ENCODE assay signal across 9 cellular contexts in genomic region chr5:73170522-73170921, GRCh38. TPM values are rescaled to one million over a fixed set of nuclear protein-coding genes. Genes with fewer than 3 reads are reported as not detected.
DNase-seq lines count a peak whose midpoint lies in the region; ATAC-seq, FAIRE-seq and TF ChIP-seq lines count a peak whose summit lies in the region.
"Had no signal": no experiment of that assay in that cellular context is flagged by ENCODE, and none has a peak within 500 bp of the region (broad histone marks: within the 10 kb centered on the region; RNA-seq: fewer than 3 reads in every experiment).

No MANE protein-coding gene starts in this region.

- no peak overlapping the region for H3K9ac ChIP-seq in DND-41 (ENCODE audit: low read depth, low read length)
- no peak overlapping the region for H3K9ac ChIP-seq in keratinocyte (ENCODE audit: control insufficient read depth, extremely low read depth, insufficient read depth, low read length)

- H3K9me1 ChIP-seq in keratinocyte (ENCODE audit: control insufficient read depth, extremely low read depth, insufficient read depth, low read length), result no peaks in the 10 kb centered on the region

- DNase-seq in DND-41 (peak; percentile 13), keratinocyte (ENCODE audit: low read depth, low spot score) (peak; percentile 11), amniotic stem cell (lab: John Stamatoyannopoulos, UW) (no peak), NCI-H510A (lab: John Stamatoyannopoulos, UW) (no peak), middle frontal gyrus (ENCODE audit: extremely low spot score, low spot score) (no peak), AG20443 (ENCODE audit: low spot score) (no peak)
- DNase-seq in activated CD4-positive, alpha-beta memory T cell treated with anti-CD3 and anti-CD28 coated beads, Interleukin-2, amount 10 ng/mL, durations not matched to agents 7 days and 5 days, result peak; percentile 22
- DNase-seq: activated CD4-positive, CD25-positive, alpha-beta regulatory T cell had no signal

- no peaks in the 10 kb centered on the region for H3K4me1 ChIP-seq in DND-41 (ENCODE audit: insufficient read depth, low read length)
- H3K4me1 ChIP-seq in HEK293 (ENCODE audit: control insufficient read depth, insufficient read depth, low read length), result no peaks in the 10 kb centered on the region
- no peaks in the 10 kb centered on the region for H3K4me1 ChIP-seq in keratinocyte (ENCODE audit: control insufficient read depth, extremely low read depth, insufficient read depth, low read length)

- H3K9me3 Mint-ChIP-seq in activated CD4-positive, alpha-beta memory T cell treated with anti-CD3 and anti-CD28 coated beads, Interleukin-2, amount 10 ng/mL, durations not matched to agents 7 days and 5 days, result no peaks in the 10 kb centered on the region

- no peaks in the 10 kb centered on the region for H3K36me3 ChIP-seq in DND-41 (ENCODE audit: insufficient read depth, low read length)
- H3K36me3 ChIP-seq in HEK293 (ENCODE audit: control insufficient read depth in 2 of 2, insufficient read depth in 1 of 2, low read length in 2 of 2), result no peaks in the 10 kb centered on the region
- no peaks in the 10 kb centered on the region for H3K36me3 ChIP-seq in keratinocyte (ENCODE audit: control insufficient read depth in 2 of 2, extremely low read depth in 1 of 2, insufficient read depth in 2 of 2, low read length in 2 of 2)

- H3K4me1 Mint-ChIP-seq in activated CD4-positive, alpha-beta memory T cell treated with anti-CD3 and anti-CD28 coated beads, Interleukin-2, amount 10 ng/mL, durations not matched to agents 7 days and 5 days, result no peaks in the 10 kb centered on the region

- no peak overlapping the region for H2AFZ ChIP-seq in DND-41 (ENCODE audit: low read depth, low read length)
- H2AFZ ChIP-seq in keratinocyte (ENCODE audit: control insufficient read depth, low read length), result no peak overlapping the region

- H3K4me3 ChIP-seq in DND-41 (ENCODE audit: low read depth in 1 of 2, low read length in 2 of 2) (no peak overlapping the region), HEK293 (ENCODE audit: low read depth, low read length) (no peak overlapping the region), keratinocyte (ENCODE audit: control insufficient read depth in 2 of 3, extremely low read depth in 1 of 3, insufficient read depth in 2 of 3, low read depth in 1 of 3, low read length in 3 of 3) (no peak overlapping the region)

- H4K20me1 ChIP-seq in DND-41 (ENCODE audit: insufficient read depth, low read length) (no peaks in the 10 kb centered on the region), keratinocyte (ENCODE audit: control insufficient read depth, extremely low read depth, insufficient read depth, low read length) (no peaks in the 10 kb centered on the region)

- FAIRE-seq in keratinocyte (lab: Jason Lieb, UNC), result peak; percentile 51

- TF ChIP-seq CTCF in DND-41 (IDR thresholded peaks at IDR 0.05; ENCODE audit: borderline replicate concordance, extremely low read depth, low read length, poor library complexity, severe bottlenecking) (peak; percentile 61), HEK293 (tag by site-specific recombination; IDR thresholded peaks at IDR 0.05) (no peak), keratinocyte (optimal IDR thresholded peaks at IDR 0.05 in 1 of 3, IDR thresholded peaks at IDR 0.05 in 1 of 3, conservative IDR thresholded peaks at IDR 0.05 in 1 of 3; ENCODE audit: extremely low read depth in 1 of 3, insufficient read depth in 2 of 3, low read length in 3 of 3) (peak; percentile 57 to 75 (median 58))

- no peaks in the 10 kb centered on the region for H3K79me2 ChIP-seq in DND-41 (ENCODE audit: insufficient read depth, low read length)
- H3K79me2 ChIP-seq in keratinocyte (ENCODE audit: control insufficient read depth, insufficient read depth, low read length), result no peaks in the 10 kb centered on the region

- H3K27ac Mint-ChIP-seq in activated CD4-positive, alpha-beta memory T cell treated with anti-CD3 and anti-CD28 coated beads, Interleukin-2, amount 10 ng/mL, durations not matched to agents 7 days and 5 days, result no peak overlapping the region

- H3K36me3 Mint-ChIP-seq in activated CD4-positive, alpha-beta memory T cell treated with anti-CD3 and anti-CD28 coated beads, Interleukin-2, amount 10 ng/mL, durations not matched to agents 7 days and 5 days (ENCODE audit: low read depth), result no peaks in the 10 kb centered on the region

- ATAC-seq in DND-41 (ENCODE audit: insufficient read depth, low read depth), result peak; percentile 29; the same call in 1 of the 3 replicates

- H3K4me3 Mint-ChIP-seq in activated CD4-positive, alpha-beta memory T cell treated with anti-CD3 and anti-CD28 coated beads, Interleukin-2, amount 10 ng/mL, durations not matched to agents 7 days and 5 days, result no peak overlapping the region

- H3K4me2 ChIP-seq in DND-41 (ENCODE audit: insufficient read depth, low read length) (no peak overlapping the region), keratinocyte (ENCODE audit: control insufficient read depth, extremely low read depth, insufficient read depth, low read depth, low read length) (no peak overlapping the region)

- CTCF ChIA-PET in HEK293 (lab: Yijun Ruan, JAX), result interaction anchor here (0.6 to 2.8 kb wide), 20 partner anchors 9 to 226 kb away, joined by 3 to 18 read pairs (median 4); no protein-coding TSS in a partner anchor
- CTCF ChIA-PET in activated CD4-positive, alpha-beta memory T cell treated with anti-CD3 and anti-CD28 coated beads, Interleukin-2, amount 10 ng/mL, durations not matched to agents 7 days and 5 days (lab: Charles Lee), result interaction anchor here (0.8 to 1.5 kb wide), 8 partner anchors 10 to 395 kb away, joined by 3 to 6 read pairs (median 3); partner anchors contain the start of gene UTP15

- no peaks in the 10 kb centered on the region for H3K9me3 ChIP-seq in DND-41 (ENCODE audit: insufficient read depth, low read length, severe bottlenecking)
- H3K9me3 ChIP-seq in HEK293 (ENCODE audit: control insufficient read depth, insufficient read depth, low read depth, low read length), result no peaks in the 10 kb centered on the region
- H3K9me3 ChIP-seq in keratinocyte (ENCODE audit: control insufficient read depth, low read depth, low read length), result no peaks in the 10 kb centered on the region

- H3K27me3 Mint-ChIP-seq in activated CD4-positive, alpha-beta memory T cell treated with anti-CD3 and anti-CD28 coated beads, Interleukin-2, amount 10 ng/mL, durations not matched to agents 7 days and 5 days, result peaks cover 76% of the 10 kb centered on the region

- H3K27me3 ChIP-seq in DND-41 (ENCODE audit: insufficient read depth, low read length, poor library complexity) (peaks cover 17% of the 10 kb centered on the region), keratinocyte (ENCODE audit: control insufficient read depth, extremely low read depth, insufficient read depth, low read length) (peaks cover 20% of the 10 kb centered on the region)

- H3K27ac ChIP-seq in DND-41 (ENCODE audit: low read length) (no peak overlapping the region), HEK293 (ENCODE audit: extremely low read depth, low read depth, low read length) (no peak overlapping the region), keratinocyte (ENCODE audit: control insufficient read depth, insufficient read depth, low read length) (no peak overlapping the region)

- dilution Hi-C loops in keratinocyte (cut with MboI; ENCODE audit: extremely low pct_ligation_motif_present, low sequenced_read_pairs), result no loop called here

- POLR2A ChIA-PET in HEK293 (lab: Yijun Ruan, JAX), result no interaction called here
- POLR2A ChIA-PET in activated CD4-positive, alpha-beta memory T cell treated with anti-CD3 and anti-CD28 coated beads, Interleukin-2, amount 10 ng/mL, durations not matched to agents 7 days and 5 days (lab: Charles Lee), result interaction anchor here (0.5 to 0.8 kb wide), 2 partner anchors 42 to 203 kb away, joined by 3 read pairs; no protein-coding TSS in a partner anchor

TF ChIP-seq in HEK293, 187 proteins besides CTCF, POLR2A, EP300 and RAD21 (continues in another document):
- peak; percentile 37; the same call in 1 of the 2 replicates for TF ChIP-seq PRDM4 (tag by site-specific recombination; IDR thresholded peaks at IDR 0.05)

RNA-seq across cellular contexts. Expression of gene TMEM174, which starts 2.5 kb away (rescaled TPM):
- not detected for total RNA-seq in activated CD4-positive, alpha-beta memory T cell treated with anti-CD3 and anti-CD28 coated beads, Interleukin-2, amount 10 ng/mL, durations not matched to agents 7 days and 5 days
- polyA plus RNA-seq in keratinocyte, result not detected in 3 replicates
- not detected for polyA plus RNA-seq in keratinocyte (2011; ENCODE audit: low read depth)
- polyA plus RNA-seq in keratinocyte (2011; cell fraction: cytosol; rRNA removed), result not detected in 2 replicates
- not detected in 2 replicates for polyA plus RNA-seq in keratinocyte (2011; cell fraction: nucleus; rRNA removed)
- not detected in 2 replicates for polyA plus RNA-seq in keratinocyte (2012; ENCODE audit: low replicate concordance)
- not detected in 3 replicates for polyA minus RNA-seq in keratinocyte
- not detected for polyA minus RNA-seq in keratinocyte (2011; cell fraction: cytosol; rRNA and poly(A)+ RNA removed)
- not detected in 2 replicates for polyA minus RNA-seq in keratinocyte (2011; cell fraction: nucleus; rRNA and poly(A)+ RNA removed)

RNA-seq across cellular contexts. Expression of gene TMEM171, which starts 50.1 kb away (rescaled TPM):
- total RNA-seq in activated CD4-positive, alpha-beta memory T cell treated with anti-CD3 and anti-CD28 coated beads, Interleukin-2, amount 10 ng/mL, durations not matched to agents 7 days and 5 days, result not detected
- polyA plus RNA-seq in keratinocyte, result 8.7 to 10.3 TPM (median 8.8 TPM) in 3 replicates
- polyA plus RNA-seq in keratinocyte (2011; ENCODE audit: low read depth), result 0.35 TPM
- 6.6 and 7.1 TPM in 2 replicates for polyA plus RNA-seq in keratinocyte (2011; cell fraction: cytosol; rRNA removed)
- 12.9 and 14.1 TPM in 2 replicates for polyA plus RNA-seq in keratinocyte (2011; cell fraction: nucleus; rRNA removed)
- polyA plus RNA-seq in keratinocyte (2012; ENCODE audit: low replicate concordance), result 2.2 and 7.8 TPM in 2 replicates
- polyA minus RNA-seq in keratinocyte, result 4.2 to 6.0 TPM (median 5.6 TPM) in 3 replicates
- polyA minus RNA-seq in keratinocyte (2011; cell fraction: cytosol; rRNA and poly(A)+ RNA removed), result 6.9 TPM
- polyA minus RNA-seq in keratinocyte (2011; cell fraction: nucleus; rRNA and poly(A)+ RNA removed), result 5.2 and 7.9 TPM in 2 replicates

Comparison
In these comparisons a context has a peak if more than half of its experiments do, and no peak if none do; other contexts are left out.
1. DNase-seq: peak in DND-41 (single experiment), activated CD4-positive, alpha-beta memory T cell treated with anti-CD3 and anti-CD28 coated beads, Interleukin-2, amount 10 ng/mL, durations not matched to agents 7 days and 5 days (single experiment) and keratinocyte (single experiment); none in amniotic stem cell (single experiment), NCI-H510A (single experiment), middle frontal gyrus (single experiment) and AG20443 (single experiment).